In genomic region chr16:15879255-15879804, GRCh38 we compare ENCODE assay signal across 8 cellular contexts. TPM values are rescaled to one million over a fixed set of nuclear protein-coding genes. Genes with fewer than 3 reads are reported as not detected.
DNase-seq lines count a peak whose midpoint lies in the region; ATAC-seq, FAIRE-seq and TF ChIP-seq lines count a peak whose summit lies in the region.

No MANE protein-coding gene starts in this region.

- no peak overlapping the region for H3K4me2 ChIP-seq in keratinocyte (ENCODE audit: control insufficient read depth, extremely low read depth, insufficient read depth, low read depth, low read length)

- H3K4me3 Mint-ChIP-seq in activated T-helper 1 cell treated with anti-CD3 and anti-CD28 coated beads, Interleukin-12 subunit alpha, Interleukin-12 subunit beta, Interleukin-2, Interleukin-4 antibody, amounts not matched to agents 30 ng/mL and 10 ng/mL and 1 ng/mL, durations not matched to agents 14 hours and 24 hours and 36 hours: no peak overlapping the region

- intact Hi-C loops in activated T-helper 1 cell treated with anti-CD3 and anti-CD28 coated beads, Interleukin-12 subunit alpha, Interleukin-12 subunit beta, Interleukin-2, Interleukin-4 antibody, amounts not matched to agents 30 ng/mL and 10 ng/mL and 1 ng/mL, durations not matched to agents 14 hours and 24 hours and 36 hours (cut with micrococcal nuclease): no loop called here

- H3K9me1 ChIP-seq in keratinocyte (ENCODE audit: control insufficient read depth, extremely low read depth, insufficient read depth, low read length): no peaks in the 10 kb centered on the region

- H2AFZ ChIP-seq in ACC112 (ENCODE audit: low read length, unreplicated experiment) (no peak overlapping the region), keratinocyte (ENCODE audit: control insufficient read depth, low read length) (no peak overlapping the region)

- DNase-seq in H54 (ENCODE audit: insufficient read length, low spot score): no peak
- no peak for DNase-seq in activated T-helper 1 cell treated with anti-CD3 and anti-CD28 coated beads, Interleukin-12 subunit alpha, Interleukin-12 subunit beta, Interleukin-2, Interleukin-4 antibody, amounts not matched to agents 30 ng/mL and 10 ng/mL and 1 ng/mL, durations not matched to agents 14 hours and 24 hours and 36 hours (ENCODE audit: low spot score)
- no peak for DNase-seq in keratinocyte (ENCODE audit: low read depth, low spot score)
- DNase-seq in COR-L47 (lab: John Stamatoyannopoulos, UW): no peak
- DNase-seq in stimulated activated CD4-positive, alpha-beta T cell treated with anti-CD3 and anti-CD28 coated beads, Interleukin-12 subunit alpha, Interleukin-12 subunit beta, amount 100 ng/mL, for 4 hours: no peak

- H3K4me3 ChIP-seq in ACC112 (ENCODE audit: low read depth, low read length): no peak overlapping the region
- no peak overlapping the region for H3K4me3 ChIP-seq in keratinocyte (ENCODE audit: control insufficient read depth in 2 of 3, extremely low read depth in 1 of 3, insufficient read depth in 2 of 3, low read depth in 1 of 3, low read length in 3 of 3)

- ATAC-seq in GM21825 (IDR thresholded peaks at IDR 0.05; ENCODE audit: unreplicated experiment) (no peak), GM21367 (IDR thresholded peaks at IDR 0.05; ENCODE audit: unreplicated experiment) (no peak)

- no peak for TF ChIP-seq POLR2A in H54 (IDR thresholded peaks at IDR 0.05; ENCODE audit: low read depth, low read length)

- H3K4me1 ChIP-seq in ACC112 (ENCODE audit: control insufficient read depth, insufficient read depth, low read length, unreplicated experiment) (peaks cover 31% of the 10 kb centered on the region), keratinocyte (ENCODE audit: control insufficient read depth, extremely low read depth, insufficient read depth, low read length) (peaks cover 14% of the 10 kb centered on the region)

- H3K27ac Mint-ChIP-seq in activated T-helper 1 cell treated with anti-CD3 and anti-CD28 coated beads, Interleukin-12 subunit alpha, Interleukin-12 subunit beta, Interleukin-2, Interleukin-4 antibody, amounts not matched to agents 30 ng/mL and 10 ng/mL and 1 ng/mL, durations not matched to agents 14 hours and 24 hours and 36 hours: peak overlapping the region; percentile 26

- no peak for TF ChIP-seq CTCF in keratinocyte (optimal IDR thresholded peaks at IDR 0.05 in 1 of 3, IDR thresholded peaks at IDR 0.05 in 1 of 3, conservative IDR thresholded peaks at IDR 0.05 in 1 of 3; ENCODE audit: extremely low read depth in 1 of 3, insufficient read depth in 2 of 3, low read length in 3 of 3)

- no peaks in the 10 kb centered on the region for H3K9me3 ChIP-seq in keratinocyte (ENCODE audit: control insufficient read depth, low read depth, low read length)

- H3K27me3 Mint-ChIP-seq in activated T-helper 1 cell treated with anti-CD3 and anti-CD28 coated beads, Interleukin-12 subunit alpha, Interleukin-12 subunit beta, Interleukin-2, Interleukin-4 antibody, amounts not matched to agents 30 ng/mL and 10 ng/mL and 1 ng/mL, durations not matched to agents 14 hours and 24 hours and 36 hours (ENCODE audit: insufficient read depth): no peaks in the 10 kb centered on the region

- H3K4me1 Mint-ChIP-seq in activated T-helper 1 cell treated with anti-CD3 and anti-CD28 coated beads, Interleukin-12 subunit alpha, Interleukin-12 subunit beta, Interleukin-2, Interleukin-4 antibody, amounts not matched to agents 30 ng/mL and 10 ng/mL and 1 ng/mL, durations not matched to agents 14 hours and 24 hours and 36 hours (ENCODE audit: low read depth): peaks cover 28% of the 10 kb centered on the region

- H3K79me2 ChIP-seq in ACC112 (ENCODE audit: control insufficient read depth, insufficient read depth, low read length, unreplicated experiment) (peaks cover 33% of the 10 kb centered on the region), keratinocyte (ENCODE audit: control insufficient read depth, insufficient read depth, low read length) (peaks cover 22% of the 10 kb centered on the region)

- FAIRE-seq in H54 (lab: Jason Lieb, UNC) (peak; percentile 84), keratinocyte (lab: Jason Lieb, UNC) (no peak)

- peak overlapping the region; percentile 18 for H3K9ac ChIP-seq in keratinocyte (ENCODE audit: control insufficient read depth, extremely low read depth, insufficient read depth, low read length)

- no peaks in the 10 kb centered on the region for H3K9me3 Mint-ChIP-seq in activated T-helper 1 cell treated with anti-CD3 and anti-CD28 coated beads, Interleukin-12 subunit alpha, Interleukin-12 subunit beta, Interleukin-2, Interleukin-4 antibody, amounts not matched to agents 30 ng/mL and 10 ng/mL and 1 ng/mL, durations not matched to agents 14 hours and 24 hours and 36 hours

- peaks cover 11% of the 10 kb centered on the region; the same call in 1 of the 2 replicates for H3K36me3 ChIP-seq in ACC112 (ENCODE audit: insufficient read depth, low read length)
- H3K36me3 ChIP-seq in keratinocyte (ENCODE audit: control insufficient read depth in 2 of 2, extremely low read depth in 1 of 2, insufficient read depth in 2 of 2, low read length in 2 of 2): peaks cover 11 to 25% of the 10 kb centered on the region in 2 experiments

- H3K27me3 ChIP-seq in ACC112 (ENCODE audit: insufficient read depth, low read length) (no peaks in the 10 kb centered on the region), keratinocyte (ENCODE audit: control insufficient read depth, extremely low read depth, insufficient read depth, low read length) (no peaks in the 10 kb centered on the region)

- peaks cover 36% of the 10 kb centered on the region for H3K36me3 Mint-ChIP-seq in activated T-helper 1 cell treated with anti-CD3 and anti-CD28 coated beads, Interleukin-12 subunit alpha, Interleukin-12 subunit beta, Interleukin-2, Interleukin-4 antibody, amounts not matched to agents 30 ng/mL and 10 ng/mL and 1 ng/mL, durations not matched to agents 14 hours and 24 hours and 36 hours (ENCODE audit: low read depth)

- peak overlapping the region; percentile 94 for H3K27ac ChIP-seq in ACC112 (ENCODE audit: low read depth, low read length)
- peak overlapping the region; percentile 66 for H3K27ac ChIP-seq in keratinocyte (ENCODE audit: control insufficient read depth, insufficient read depth, low read length)

- dilution Hi-C loops in keratinocyte (cut with MboI; ENCODE audit: extremely low pct_ligation_motif_present, low sequenced_read_pairs): loop anchor here (25.0 kb wide), 1 partner anchor 108 kb away; no protein-coding TSS in a partner anchor

- no peaks in the 10 kb centered on the region for H4K20me1 ChIP-seq in keratinocyte (ENCODE audit: control insufficient read depth, extremely low read depth, insufficient read depth, low read length)

RNA-seq across cellular contexts. Expression of gene CEP20, which starts 9.1 kb away (rescaled TPM):
- 36.7 and 50.2 TPM in 2 replicates for total RNA-seq in activated T-helper 1 cell treated with anti-CD3 and anti-CD28 coated beads, Interleukin-12 subunit alpha, Interleukin-12 subunit beta, Interleukin-2, Interleukin-4 antibody, amounts not matched to agents 30 ng/mL and 10 ng/mL and 1 ng/mL, durations not matched to agents 14 hours and 24 hours and 36 hours
- 23.9 to 44.1 TPM (median 27.1 TPM) in 3 replicates for polyA plus RNA-seq in keratinocyte
- 24.4 TPM for polyA plus RNA-seq in keratinocyte (2011; ENCODE audit: low read depth)
- polyA plus RNA-seq in keratinocyte (2011; cell fraction: cytosol; rRNA removed): 18.3 and 50.2 TPM in 2 replicates
- polyA plus RNA-seq in keratinocyte (2011; cell fraction: nucleus; rRNA removed): 14.6 and 16.4 TPM in 2 replicates
- 24.3 and 29.9 TPM in 2 replicates for polyA plus RNA-seq in keratinocyte (2012; ENCODE audit: low replicate concordance)
- 4.0 to 25.6 TPM (median 6.9 TPM) in 3 replicates for polyA minus RNA-seq in keratinocyte
- 15.3 TPM for polyA minus RNA-seq in keratinocyte (2011; cell fraction: cytosol; rRNA and poly(A)+ RNA removed)
- polyA minus RNA-seq in keratinocyte (2011; cell fraction: nucleus; rRNA and poly(A)+ RNA removed): 3.8 and 8.1 TPM in 2 replicates

RNA-seq across cellular contexts. Expression of gene MYH11, which starts 22.5 kb away (rescaled TPM):
- total RNA-seq in activated T-helper 1 cell treated with anti-CD3 and anti-CD28 coated beads, Interleukin-12 subunit alpha, Interleukin-12 subunit beta, Interleukin-2, Interleukin-4 antibody, amounts not matched to agents 30 ng/mL and 10 ng/mL and 1 ng/mL, durations not matched to agents 14 hours and 24 hours and 36 hours: not detected in 2 replicates
- not detected in 3 replicates for polyA plus RNA-seq in keratinocyte
- 0.04 TPM for polyA plus RNA-seq in keratinocyte (2011; ENCODE audit: low read depth)
- not detected in 2 replicates for polyA plus RNA-seq in keratinocyte (2011; cell fraction: cytosol; rRNA removed)
- polyA plus RNA-seq in keratinocyte (2011; cell fraction: nucleus; rRNA removed): not detected in 2 replicates
- polyA plus RNA-seq in keratinocyte (2012; ENCODE audit: low replicate concordance): 0.09 and 1.6 TPM in 2 replicates
- not detected in 3 replicates for polyA minus RNA-seq in keratinocyte
- not detected for polyA minus RNA-seq in keratinocyte (2011; cell fraction: cytosol; rRNA and poly(A)+ RNA removed)
- not detected in 2 replicates for polyA minus RNA-seq in keratinocyte (2011; cell fraction: nucleus; rRNA and poly(A)+ RNA removed)
